ENCODE assay signal across 11 cellular contexts in genomic region chr19:35212241-35212640, GRCh38. TPM values are rescaled to one million over a fixed set of nuclear protein-coding genes. Genes with fewer than 3 reads are reported as not detected.
DNase-seq lines count a peak whose midpoint lies in the region; ATAC-seq and TF ChIP-seq lines count a peak whose summit lies in the region.
"Had no signal": no experiment of that assay in that cellular context is flagged by ENCODE, and none has a peak within 500 bp of the region (broad histone marks: within the 10 kb centered on the region; RNA-seq: fewer than 3 reads in every experiment).

No MANE protein-coding gene starts in this region.

- H3K36me3 ChIP-seq in HEK293 (ENCODE audit: control insufficient read depth in 2 of 2, insufficient read depth in 1 of 2, low read length in 2 of 2) (peaks cover 0 to 5% of the 10 kb centered on the region in 2 experiments; a peak in 1 of 3 replicates), ascending aorta (no peaks in the 10 kb centered on the region), neuronal stem cell (replicated peaks in 1 of 2; ENCODE audit: control insufficient read depth in 2 of 2, insufficient read depth in 2 of 2, low read length in 2 of 2) (no peaks in the 10 kb centered on the region)

- POLR2A ChIA-PET in CD4-positive, alpha-beta T cell (lab: Charles Lee), result interaction anchor here (0.7 to 4.4 kb wide), 30 partner anchors 8 to 251 kb away, joined by 3 to 56 read pairs (median 6); partner anchors contain the start of genes FXYD5, FXYD7 and USF2
- POLR2A ChIA-PET in HEK293 (lab: Yijun Ruan, JAX), result no interaction called here

- H4K8ac ChIP-seq in neuronal stem cell (ENCODE audit: low read depth, low read length), result no peak overlapping the region

- no peaks in the 10 kb centered on the region for H3K79me1 ChIP-seq in neuronal stem cell (ENCODE audit: low read depth, low read length)

- peak overlapping the region; percentile 76 for H3K4me3 Mint-ChIP-seq in CD4-positive, alpha-beta T cell

- H3K36me3 Mint-ChIP-seq in CD4-positive, alpha-beta T cell (ENCODE audit: low read depth), result peaks cover 4% of the 10 kb centered on the region

- no peak for TF ChIP-seq CTCF in CD4-positive, alpha-beta T cell (IDR thresholded peaks at IDR 0.05)
- TF ChIP-seq CTCF in HEK293 (tag by site-specific recombination; IDR thresholded peaks at IDR 0.05) (no peak), ascending aorta (IDR thresholded peaks at IDR 0.05) (no peak)

- H2BK5ac ChIP-seq in neuronal stem cell (ENCODE audit: low read length), result no peak overlapping the region

- no peaks in the 10 kb centered on the region for H3K9me3 ChIP-seq in CD4-positive, alpha-beta T cell (ENCODE audit: control insufficient read depth, low read length)
- H3K9me3 ChIP-seq in HEK293 (ENCODE audit: control insufficient read depth, insufficient read depth, low read depth, low read length), result peaks cover 5% of the 10 kb centered on the region
- no peaks in the 10 kb centered on the region for H3K9me3 ChIP-seq in ascending aorta
- H3K9me3 ChIP-seq in neuronal stem cell (replicated peaks in 1 of 2; ENCODE audit: control insufficient read depth in 2 of 2, insufficient read depth in 1 of 2, low read depth in 1 of 2, low read length in 2 of 2), result no peaks in the 10 kb centered on the region

- H2BK120ac ChIP-seq in neuronal stem cell (ENCODE audit: low read depth, low read length), result no peak overlapping the region

- no peak overlapping the region for H2AFZ ChIP-seq in neuronal stem cell (ENCODE audit: low read length)

- H3K14ac ChIP-seq in neuronal stem cell (ENCODE audit: low read length), result no peak overlapping the region

- H3K27me3 ChIP-seq in CD4-positive, alpha-beta T cell (ENCODE audit: control insufficient read depth, insufficient read depth, low read length), result no peaks in the 10 kb centered on the region
- H3K27me3 ChIP-seq in ascending aorta, result no peaks in the 10 kb centered on the region
- no peaks in the 10 kb centered on the region for H3K27me3 ChIP-seq in neuronal stem cell (ENCODE audit: control insufficient read depth in 3 of 3, insufficient read depth in 3 of 3, low read depth in 1 of 3, low read length in 3 of 3)

- H3K4me1 ChIP-seq in HEK293 (ENCODE audit: control insufficient read depth, insufficient read depth, low read length), result peaks cover 10% of the 10 kb centered on the region
- H3K4me1 ChIP-seq in ascending aorta, result no peaks in the 10 kb centered on the region
- no peaks in the 10 kb centered on the region for H3K4me1 ChIP-seq in neuronal stem cell (ENCODE audit: control insufficient read depth in 2 of 2, insufficient read depth in 1 of 2, low read depth in 1 of 2, low read length in 2 of 2)

- no peak overlapping the region for H4K91ac ChIP-seq in neuronal stem cell (ENCODE audit: low read depth, low read length, poor library complexity)

- no peaks in the 10 kb centered on the region for H3K9me3 Mint-ChIP-seq in CD4-positive, alpha-beta T cell

- H2BK15ac ChIP-seq in neuronal stem cell (ENCODE audit: low read length), result no peak overlapping the region

- CTCF ChIA-PET in CD4-positive, alpha-beta T cell (lab: Charles Lee), result interaction anchor here (1.0 to 1.6 kb wide), 9 partner anchors 8 to 168 kb away, joined by 3 to 10 read pairs (median 4); partner anchors contain the start of gene FXYD5
- CTCF ChIA-PET in HEK293 (lab: Yijun Ruan, JAX), result interaction anchor here (0.7 to 1.2 kb wide), 2 partner anchors 8 to 58 kb away, joined by 3 read pairs; partner anchors contain the start of gene FXYD5

- H2AK5ac ChIP-seq in neuronal stem cell (ENCODE audit: low read depth, low read length), result peak overlapping the region; percentile 27

- no peak overlapping the region for H2BK12ac ChIP-seq in neuronal stem cell (ENCODE audit: low read length)

- WGBS in neuronal stem cell (ENCODE audit: extremely low coverage in 2 of 2, insufficient read length in 2 of 2, insufficient replicate concordance in 1 of 2), 2 donors, result no CpG with 5 or more reads among the region's 7 CpGs

- no peak overlapping the region for H3K4me2 ChIP-seq in neuronal stem cell (ENCODE audit: insufficient read depth, low read length, poor library complexity, severe bottlenecking)

- no peak overlapping the region for H3K23ac ChIP-seq in neuronal stem cell (ENCODE audit: low read depth, low read length, poor library complexity)

- no peak overlapping the region for H3K4me3 ChIP-seq in HEK293 (ENCODE audit: low read depth, low read length)
- H3K4me3 ChIP-seq in ascending aorta, result no peak overlapping the region
- H3K4me3 ChIP-seq in neuronal stem cell (ENCODE audit: low read length in 2 of 2), result no peak overlapping the region

- H3K18ac ChIP-seq in neuronal stem cell (ENCODE audit: low read length), result no peak overlapping the region

- H3K27me3 Mint-ChIP-seq in CD4-positive, alpha-beta T cell, result no peaks in the 10 kb centered on the region

- H3K4ac ChIP-seq in neuronal stem cell (ENCODE audit: low read length), result no peak overlapping the region

- H3K4me1 Mint-ChIP-seq in CD4-positive, alpha-beta T cell (ENCODE audit: low read depth), result peaks cover 81% of the 10 kb centered on the region

- ATAC-seq in CD4-positive, alpha-beta T cell (ENCODE audit: poor library complexity), result no peak
- no peak for ATAC-seq in HG03439 (IDR thresholded peaks at IDR 0.05; ENCODE audit: unreplicated experiment)

- DNase-seq in CD4-positive, alpha-beta T cell, result peak in 2 of 10 experiments; percentile 10 to 18
- DNase-seq in ascending aorta (ENCODE audit: low spot score in 2 of 2) (no peak), neuronal stem cell (ENCODE audit: low spot score) (no peak), NCI-H1048 (lab: John Stamatoyannopoulos, UW) (no peak), AG08395 (ENCODE audit: low spot score) (no peak)
- DNase-seq: NCI-H1417; stimulated activated CD4-positive, alpha-beta T cell treated with anti-CD3 and anti-CD28 coated beads, Interleukin-12 subunit alpha, Interleukin-12 subunit beta, amount 100 ng/mL, for 4 hours; T1000 had no signal

- no peak overlapping the region for H3K9ac ChIP-seq in neuronal stem cell (ENCODE audit: low read depth, low read length, poor library complexity)

- peak overlapping the region; percentile 99 for H3K27ac Mint-ChIP-seq in CD4-positive, alpha-beta T cell

- H3K27ac ChIP-seq in CD4-positive, alpha-beta T cell (ENCODE audit: low read depth, low read length), result peak overlapping the region; percentile 95
- H3K27ac ChIP-seq in HEK293 (ENCODE audit: extremely low read depth, low read depth, low read length), result 0 out of 2 replicates have a peak overlapping the region, but pooled peaks have one; percentile 0
- H3K27ac ChIP-seq in ascending aorta, result peak overlapping the region; percentile 38 to 45
- no peak overlapping the region for H3K27ac ChIP-seq in neuronal stem cell (replicated peaks; ENCODE audit: low read length)

- intact Hi-C loops in CD4-positive, alpha-beta T cell (cut with DNase I, micrococcal nuclease), result loop anchor here in 1 of 2 experiments (2.0 to 10.0 kb wide), 4 partner anchors 53 to 210 kb away; partner anchors contain the start of genes FXYD7, GRAMD1A and USF2
- intact Hi-C loops in ascending aorta (cut with DNase I), result no loop called here

TF ChIP-seq in HEK293, 187 proteins besides CTCF, POLR2A, EP300 and RAD21:
- TF ChIP-seq ZIC2 (tag by site-specific recombination; IDR thresholded peaks at IDR 0.05), result no peak
- peak; percentile 85 for TF ChIP-seq PRDM10 (tag by site-specific recombination; IDR thresholded peaks at IDR 0.05)

RNA-seq across cellular contexts. Expression of gene FAM187B, which starts 16.3 kb away (rescaled TPM):
- total RNA-seq in CD4-positive, alpha-beta T cell, result not detected
- not detected for total RNA-seq in ascending aorta
- not detected for polyA plus RNA-seq in neuronal stem cell (2013, experiment 1 of 2)
- not detected for polyA plus RNA-seq in neuronal stem cell (2013, experiment 2 of 2)
- total RNA-seq: myocyte had no signal

RNA-seq across cellular contexts. Expression of gene LSR, which starts 36.6 kb away (rescaled TPM):
- total RNA-seq in CD4-positive, alpha-beta T cell, result 10 to 100 TPM; 45.0 to 47.9 TPM
- total RNA-seq in ascending aorta, result 79.4 TPM
- polyA plus RNA-seq in neuronal stem cell (2013, experiment 1 of 2), result 36.5 TPM
- polyA plus RNA-seq in neuronal stem cell (2013, experiment 2 of 2), result 37.1 TPM

RNA-seq across cellular contexts. Expression of gene USF2, which starts 56.5 kb away (rescaled TPM):
- total RNA-seq in CD4-positive, alpha-beta T cell, result 100 to 1,000 TPM; 335 to 344 TPM
- 116 TPM for total RNA-seq in ascending aorta
- polyA plus RNA-seq in neuronal stem cell (2013, experiment 1 of 2), result 132 TPM
- polyA plus RNA-seq in neuronal stem cell (2013, experiment 2 of 2), result 132 TPM

RNA-seq across cellular contexts. Expression of gene FXYD5, which starts 57.7 kb away (rescaled TPM):
- total RNA-seq in CD4-positive, alpha-beta T cell, result 100 to 1,000 TPM; 587 to 615 TPM
- 138 TPM for total RNA-seq in ascending aorta
- 47.1 TPM for polyA plus RNA-seq in neuronal stem cell (2013, experiment 1 of 2)
- 45.6 TPM for polyA plus RNA-seq in neuronal stem cell (2013, experiment 2 of 2)
